Comparison of ENCODE assay signal across 8 cellular contexts in the genomic region with DNA sequence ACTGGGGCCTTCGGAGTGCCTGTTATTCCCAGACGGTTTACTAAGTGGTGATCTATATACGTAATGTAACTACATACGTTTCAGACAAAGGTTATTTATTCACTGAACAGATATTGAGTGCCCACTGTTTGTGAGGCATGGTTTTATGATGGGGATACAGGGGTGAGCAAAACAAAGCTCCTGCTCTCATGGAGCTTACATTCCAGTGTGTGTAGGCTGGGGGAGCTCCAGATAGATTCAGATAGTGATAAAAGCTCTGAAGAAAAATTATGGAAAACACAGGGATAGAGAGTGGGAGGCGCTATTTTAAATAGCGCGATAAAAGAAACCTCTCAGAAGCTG.
DNase-seq lines count a peak whose midpoint lies in the region; ATAC-seq and TF ChIP-seq lines count a peak whose summit lies in the region.

No MANE protein-coding gene starts in this region.

- H3K27me3 ChIP-seq in RWPE2 (ENCODE audit: insufficient read depth, poor library complexity, severe bottlenecking): no peaks in the 10 kb centered on the region

- TF ChIP-seq CTCF in RWPE2 (IDR thresholded peaks at IDR 0.05; ENCODE audit: poor library complexity, severe bottlenecking) (no peak), fibroblast of mammary gland (conservative IDR thresholded peaks at IDR 0.05; ENCODE audit: control insufficient read depth, insufficient read depth, low read depth, low read length) (no peak)

- DNase-seq in RWPE2 (ENCODE audit: low spot score): no peak
- DNase-seq in fibroblast of mammary gland (ENCODE audit: low read depth): no peak
- DNase-seq in skeletal muscle cell (ENCODE audit: low read depth): no peak
- no peak for DNase-seq in NCI-H226

- peaks cover 6% of the 10 kb centered on the region for H3K4me1 ChIP-seq in RWPE2 (ENCODE audit: insufficient read depth, poor library complexity, severe bottlenecking)

- H3K9me3 ChIP-seq in RWPE2 (ENCODE audit: severe bottlenecking): no peaks in the 10 kb centered on the region

- ATAC-seq in GM19043 (IDR thresholded peaks at IDR 0.05; ENCODE audit: low read depth, unreplicated experiment): peak; percentile 18
- no peak for ATAC-seq in RWPE2 (ENCODE audit: low read depth)
- ATAC-seq in GM18511 (IDR thresholded peaks at IDR 0.05; ENCODE audit: unreplicated experiment): no peak
- ATAC-seq in GM18498 (IDR thresholded peaks at IDR 0.05; ENCODE audit: unreplicated experiment): no peak
- ATAC-seq in GM18873 (IDR thresholded peaks at IDR 0.05; ENCODE audit: low FRiP score, unreplicated experiment): no peak

- peak overlapping the region; percentile 76 for H3K27ac ChIP-seq in RWPE2 (ENCODE audit: poor library complexity, severe bottlenecking)

- H3K36me3 ChIP-seq in RWPE2 (ENCODE audit: low read depth): peaks cover 17% of the 10 kb centered on the region

- H3K4me3 ChIP-seq in RWPE2 (ENCODE audit: severe bottlenecking) (peak overlapping the region; percentile 62), fibroblast of mammary gland (ENCODE audit: control insufficient read depth, low read depth, low read length) (peak overlapping the region; percentile 98), skeletal muscle cell (ENCODE audit: low read depth, low read length) (peak overlapping the region; percentile 84)
